In the genomic region with DNA sequence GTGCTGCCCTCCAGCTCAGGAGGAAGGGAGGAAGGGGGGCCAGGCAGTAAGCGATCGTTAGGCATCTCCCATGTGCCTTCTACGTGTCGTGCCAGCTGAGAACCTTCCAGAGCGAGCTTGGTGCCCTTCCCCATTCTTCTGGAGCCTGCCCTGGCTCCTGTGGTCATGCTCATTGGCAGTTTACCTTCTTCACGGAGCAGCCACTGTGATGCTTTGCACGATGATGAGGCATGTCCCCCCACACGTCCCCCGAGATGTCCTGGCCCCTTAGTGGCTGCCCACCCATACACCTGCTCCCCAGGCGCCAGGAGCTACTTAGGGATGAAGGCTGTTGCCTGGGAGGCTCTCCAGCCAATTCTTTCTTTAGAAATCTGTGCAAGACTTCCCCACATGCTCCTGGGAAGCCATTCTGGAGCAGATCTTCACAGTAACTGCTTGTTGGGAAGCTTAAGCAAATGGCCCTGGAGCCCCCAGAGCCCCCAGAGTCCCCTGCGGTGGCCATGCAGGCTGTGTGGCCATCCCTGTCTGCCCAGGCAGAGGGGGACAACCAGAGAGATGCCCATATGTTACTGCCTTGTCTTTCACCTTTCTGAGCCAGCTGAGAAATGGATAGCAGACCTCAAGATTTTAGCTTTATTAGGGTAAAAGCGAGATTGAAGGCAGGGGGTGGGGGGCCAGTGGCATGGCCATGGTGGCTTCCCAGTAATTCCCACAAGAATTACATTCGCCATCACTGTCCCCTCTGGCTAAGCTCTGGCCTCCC, we compare ENCODE assay signal across 31 cellular contexts.
DNase-seq lines count a peak whose midpoint lies in the region; ATAC-seq, FAIRE-seq and TF ChIP-seq lines count a peak whose summit lies in the region.
"Had no signal": no experiment of that assay in that cellular context is flagged by ENCODE, and none has a peak within 500 bp of the region (broad histone marks: within the 10 kb centered on the region; RNA-seq: fewer than 3 reads in every experiment).

No MANE protein-coding gene starts in this region.

- 91 to 93% methylated on average over 13 of the region's 13 CpGs for WGBS in sigmoid colon, 2 donors

- no peak for ATAC-seq in naive thymus-derived CD8-positive, alpha-beta T cell
- ATAC-seq: foreskin keratinocyte, heart left ventricle had no signal

- DNase-seq in activated CD8-positive, alpha-beta memory T cell treated with anti-CD3 and anti-CD28 coated beads for 24 hours: peak; percentile 26
- no peak for DNase-seq in activated CD8-positive, alpha-beta memory T cell treated with anti-CD3 and anti-CD28 coated beads, Interleukin-2, amount 50 U/mL, for 4 hours
- peak; percentile 37 for DNase-seq in kidney
- DNase-seq in sigmoid colon: peak; percentile 33
- peak; percentile 1 to 6 for DNase-seq in uterus
- no peak for DNase-seq in stimulated activated CD4-positive, alpha-beta T cell treated with anti-CD3 and anti-CD28 coated beads, Interleukin-4, amount 100 ng/mL, for 4 hours
- DNase-seq in naive thymus-derived CD8-positive, alpha-beta T cell: no peak
- DNase-seq in NCI-H1105 treated with DMSO at 0.1 percent for 48 hours (lab: John Stamatoyannopoulos, UW): no peak
- DNase-seq: activated naive CD4-positive, alpha-beta T cell treated with Interleukin-2 at 50 U/mL for 16 hours; activated T-cell treated with anti-CD3 and anti-CD28 coated beads, Interleukin-2, amount 50 U/mL, for 24 hours; C1 segment of cervical spinal cord; central memory CD4-positive, alpha-beta T cell; dermis blood vessel endothelial cell; esophagus squamous epithelium; foreskin keratinocyte; IMR-90; midbrain; MV-4-11; naive B cell; occipital lobe; SIG-M5; small intestine; stimulated activated naive CD4-positive, alpha-beta T cell treated with Interleukin-2 at 50 U/mL for 16 hours had no signal

- peaks cover 0 to 30% (median 0%) of the 10 kb centered on the region in 9 donors for H3K9me3 Mint-ChIP-seq in naive thymus-derived CD8-positive, alpha-beta T cell
- H3K9me3 Mint-ChIP-seq: T-helper 2 cell treated with Interferon-gamma antibody and Interleukin-4, amounts not matched to agents 5 μg/mL and 100 μg/mL, for 36 hours had no signal

- H3K4me3 ChIP-seq in kidney (ENCODE audit: low read length in 2 of 2) (no peak overlapping the region), sigmoid colon (no peak overlapping the region), uterus (no peak overlapping the region)
- H3K4me3 ChIP-seq: esophagus squamous epithelium, heart left ventricle, thoracic aorta had no signal

- H3K4me1 Mint-ChIP-seq in naive thymus-derived CD8-positive, alpha-beta T cell: peaks cover 0 to 2% (median 0%) of the 10 kb centered on the region in 4 donors
- H3K4me1 Mint-ChIP-seq: naive B cell had no signal

- H3K36me3 ChIP-seq in kidney (ENCODE audit: control insufficient read depth in 1 of 2, insufficient read depth in 2 of 2, low read length in 2 of 2) (peaks cover 0 to 4% of the 10 kb centered on the region in 2 donors), sigmoid colon (peaks cover 0 to 21% (median 6%) of the 10 kb centered on the region in 4 donors), uterus (no peaks in the 10 kb centered on the region)
- H3K36me3 ChIP-seq: thoracic aorta had no signal

- POLR2A ChIA-PET in naive thymus-derived CD8-positive, alpha-beta T cell (lab: Charles Lee): no interaction called here

- no peak overlapping the region for H3K4me3 Mint-ChIP-seq in naive thymus-derived CD8-positive, alpha-beta T cell
- H3K4me3 Mint-ChIP-seq: activated T-cell treated with anti-CD3 and anti-CD28 coated beads, Interleukin-2, amount 50 U/mL, for 24 hours; naive B cell; T-helper 2 cell treated with Interferon-gamma antibody and Interleukin-4, amounts not matched to agents 5 μg/mL and 100 μg/mL, for 36 hours had no signal

- no peaks in the 10 kb centered on the region for H3K4me1 ChIP-seq in kidney (ENCODE audit: control insufficient read depth in 1 of 2, insufficient read depth in 1 of 2, low read depth in 1 of 2, low read length in 2 of 2)
- H3K4me1 ChIP-seq in sigmoid colon: no peaks in the 10 kb centered on the region
- H3K4me1 ChIP-seq in uterus: no peaks in the 10 kb centered on the region
- H3K4me1 ChIP-seq: Caco-2, esophagus squamous epithelium, foreskin keratinocyte, heart left ventricle had no signal

- no peak overlapping the region for H3K9ac ChIP-seq in kidney (ENCODE audit: low read length in 2 of 2)

- H3K27me3 ChIP-seq in sigmoid colon (no peaks in the 10 kb centered on the region), uterus (no peaks in the 10 kb centered on the region)
- H3K27me3 ChIP-seq: esophagus squamous epithelium, foreskin keratinocyte, heart left ventricle had no signal

- intact Hi-C loops in kidney (cut with DNase I) (no loop called here), sigmoid colon (cut with DNase I) (no loop called here), uterus (cut with DNase I; ENCODE audit: low total_unique reads) (no loop called here)

- TF ChIP-seq POLR2A in sigmoid colon (IDR thresholded peaks at IDR 0.05) (no peak), uterus (IDR thresholded peaks at IDR 0.05) (no peak)

- FAIRE-seq in kidney (lab: Jason Lieb, UNC): no peak
- FAIRE-seq: endometrium, keratinocyte, RCC 7860, small intestine had no signal

- peaks cover 15 to 58% (median 55%) of the 10 kb centered on the region in 3 donors for H3K36me3 Mint-ChIP-seq in naive thymus-derived CD8-positive, alpha-beta T cell

- no peak for TF ChIP-seq EP300 in sigmoid colon (IDR thresholded peaks at IDR 0.05)

- no peaks in the 10 kb centered on the region for H3K27me3 Mint-ChIP-seq in naive thymus-derived CD8-positive, alpha-beta T cell
- H3K27me3 Mint-ChIP-seq: activated T-cell treated with anti-CD3 and anti-CD28 coated beads, Interleukin-2, amount 50 U/mL, for 24 hours; naive B cell had no signal

- H3K27ac ChIP-seq in kidney (ENCODE audit: low read depth in 2 of 2, low read length in 2 of 2) (no peak overlapping the region), sigmoid colon (no peak overlapping the region), uterus (no peak overlapping the region)
- H3K27ac ChIP-seq: 22Rv1, esophagus squamous epithelium, foreskin keratinocyte, heart left ventricle, thoracic aorta had no signal

- H3K9me3 ChIP-seq in kidney (ENCODE audit: control insufficient read depth in 1 of 2, low read length in 2 of 2) (no peaks in the 10 kb centered on the region), sigmoid colon (no peaks in the 10 kb centered on the region), uterus (no peaks in the 10 kb centered on the region)
- H3K9me3 ChIP-seq: Caco-2, heart left ventricle, thoracic aorta had no signal

- no peak for TF ChIP-seq CTCF in kidney (IDR thresholded peaks at IDR 0.05; ENCODE audit: borderline replicate concordance, extremely low read depth, insufficient read depth)
- TF ChIP-seq CTCF in sigmoid colon (IDR thresholded peaks at IDR 0.05): no peak
- no peak for TF ChIP-seq CTCF in uterus (IDR thresholded peaks at IDR 0.05)

- no peak overlapping the region for H3K27ac Mint-ChIP-seq in naive thymus-derived CD8-positive, alpha-beta T cell
- H3K27ac Mint-ChIP-seq: activated T-cell treated with anti-CD3 and anti-CD28 coated beads, Interleukin-2, amount 50 U/mL, for 24 hours; naive B cell; T-helper 2 cell treated with Interferon-gamma antibody and Interleukin-4, amounts not matched to agents 5 μg/mL and 100 μg/mL, for 36 hours had no signal

Comparison
In these comparisons a context has a peak if more than half of its experiments do, and no peak if none do; other contexts are left out.
1. DNase-seq: peak in activated CD8-positive, alpha-beta memory T cell treated with anti-CD3 and anti-CD28 coated beads for 24 hours (single experiment), kidney (single experiment), sigmoid colon (single experiment) and uterus (2 of 2); none in activated CD8-positive, alpha-beta memory T cell treated with anti-CD3 and anti-CD28 coated beads, Interleukin-2, amount 50 U/mL, for 4 hours (single experiment), stimulated activated CD4-positive, alpha-beta T cell treated with anti-CD3 and anti-CD28 coated beads, Interleukin-4, amount 100 ng/mL, for 4 hours (0 of 2), naive thymus-derived CD8-positive, alpha-beta T cell (0 of 10) and NCI-H1105 treated with DMSO at 0.1 percent for 48 hours (single experiment).